Comparison of ENCODE assay signal across 17 cellular contexts in the genomic region with DNA sequence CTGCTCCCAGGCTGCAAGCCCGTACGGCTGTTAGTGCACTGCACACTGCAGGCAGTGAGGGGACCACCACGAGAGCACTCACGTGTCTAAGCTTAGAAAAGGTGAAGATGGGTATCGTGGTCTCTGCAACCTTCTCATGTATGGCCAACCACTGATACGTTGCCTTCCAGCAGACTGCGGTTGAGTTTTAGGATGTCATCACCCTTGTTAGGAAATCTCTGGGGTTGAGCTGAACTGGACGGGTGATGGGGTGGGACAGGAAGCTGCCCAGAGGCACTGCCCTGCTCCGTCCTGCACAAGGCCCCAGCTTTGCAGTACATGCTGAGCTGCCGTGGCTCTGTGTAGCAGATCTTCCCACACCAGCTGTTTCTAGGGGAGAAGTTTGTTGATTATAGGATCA. TPM values are rescaled to one million over a fixed set of nuclear protein-coding genes. Genes with fewer than 3 reads are reported as not detected.
DNase-seq lines count a peak whose midpoint lies in the region; ATAC-seq and TF ChIP-seq lines count a peak whose summit lies in the region.
"Had no signal": no experiment of that assay in that cellular context is flagged by ENCODE, and none has a peak within 500 bp of the region (broad histone marks: within the 10 kb centered on the region; RNA-seq: fewer than 3 reads in every experiment).

No MANE protein-coding gene starts in this region.

- no peaks in the 10 kb centered on the region for H3K79me1 ChIP-seq in IMR-90 (ENCODE audit: low read depth in 1 of 2, low read length in 2 of 2)

- no peaks in the 10 kb centered on the region for H4K20me1 ChIP-seq in IMR-90 (ENCODE audit: insufficient read depth, low read length)

- no peaks in the 10 kb centered on the region for H3K9me3 Mint-ChIP-seq in CD4-positive, alpha-beta T cell
- no peaks in the 10 kb centered on the region for H3K9me3 Mint-ChIP-seq in activated CD8-positive, alpha-beta T cell treated with anti-CD3 and anti-CD28 coated beads, Interleukin-2, amount 10 ng/mL, durations not matched to agents 7 days and 5 days (ENCODE audit: insufficient read depth)
- H3K9me3 Mint-ChIP-seq: nephron progenitor cell; T-helper 1 cell treated with Interleukin-12 subunit alpha and Interleukin-12 subunit beta and Interleukin-4 antibody, amounts not matched to agents 30 μg/mL and 1 μg/mL, for 36 hours had no signal

- no peak for ATAC-seq in CD4-positive, alpha-beta T cell (ENCODE audit: poor library complexity)
- ATAC-seq in IMR-90 (ENCODE audit: low read depth) (peak; percentile 66), mucosa of descending colon (peak; percentile 45)
- ATAC-seq in activated CD8-positive, alpha-beta T cell treated with anti-CD3 and anti-CD28 coated beads, Interleukin-2, amount 10 ng/mL, durations not matched to agents 7 days and 5 days = peak; percentile 14
- ATAC-seq: activated CD4-positive, CD25-positive, alpha-beta regulatory T cell treated with anti-CD3 and anti-CD28 coated beads, Interleukin-2, amount 50 U/mL, for 24 hours; Panc1 had no signal

- H3K56ac ChIP-seq in IMR-90 (ENCODE audit: extremely low read depth, insufficient read depth, low read length) = no peak overlapping the region

- H3K9me1 ChIP-seq in IMR-90 (ENCODE audit: insufficient read depth, low read length) = no peaks in the 10 kb centered on the region

- DNase-seq in CD4-positive, alpha-beta T cell = no peak
- DNase-seq in IMR-90 (no peak), mucosa of descending colon (no peak), esophagus muscularis mucosa (ENCODE audit: extremely low spot score) (no peak), transverse colon (no peak), RWPE1 (ENCODE audit: low spot score) (no peak)
- DNase-seq in activated CD8-positive, alpha-beta T cell treated with anti-CD3 and anti-CD28 coated beads, Interleukin-2, amount 10 ng/mL, durations not matched to agents 7 days and 5 days = peak; percentile 35
- DNase-seq: activated naive CD4-positive, alpha-beta T cell treated with anti-CD3 and anti-CD28 coated beads, Interleukin-2, amount 50 U/mL, for 16 hours; effector CD8-positive, alpha-beta T cell; NCI-H2081; NCI-H526; nephron progenitor cell; stimulated activated CD4-positive, alpha-beta T cell treated with anti-CD3 and anti-CD28 coated beads, Interleukin-1b, Interleukin-23, amount 100 ng/mL, for 48 hours had no signal

- no peaks in the 10 kb centered on the region for H3K9me3 ChIP-seq in CD4-positive, alpha-beta T cell (ENCODE audit: control insufficient read depth, low read length)
- H3K9me3 ChIP-seq in IMR-90 (ENCODE audit: control insufficient read depth, insufficient read depth, low read length) = no peaks in the 10 kb centered on the region
- no peaks in the 10 kb centered on the region for H3K9me3 ChIP-seq in mucosa of descending colon
- no peaks in the 10 kb centered on the region for H3K9me3 ChIP-seq in esophagus muscularis mucosa
- H3K9me3 ChIP-seq in transverse colon = no peaks in the 10 kb centered on the region

- TF ChIP-seq POLR2A in IMR-90 (IDR thresholded peaks at IDR 0.05; ENCODE audit: low read depth, low read length) (no peak), esophagus muscularis mucosa (IDR thresholded peaks at IDR 0.05; ENCODE audit: low read depth) (no peak), transverse colon (IDR thresholded peaks at IDR 0.05) (no peak)

- intact Hi-C loops in CD4-positive, alpha-beta T cell (cut with DNase I, micrococcal nuclease) = no loop called here
- intact Hi-C loops in IMR-90 (cut with micrococcal nuclease) = no loop called here
- intact Hi-C loops in mucosa of descending colon (cut with DNase I, micrococcal nuclease) = no loop called here
- intact Hi-C loops in esophagus muscularis mucosa (cut with DNase I) = no loop called here
- intact Hi-C loops in transverse colon (cut with DNase I; ENCODE audit: low total_unique reads) = no loop called here

- H3K18ac ChIP-seq in IMR-90 (ENCODE audit: low read depth, low read length) = no peak overlapping the region

- no peak overlapping the region for H3K4me2 ChIP-seq in IMR-90 (ENCODE audit: low read depth, low read length)

- H3K27ac ChIP-seq in CD4-positive, alpha-beta T cell (ENCODE audit: low read depth, low read length) = no peak overlapping the region
- H3K27ac ChIP-seq in IMR-90 (ENCODE audit: insufficient read depth, low read length) = no peak overlapping the region
- no peak overlapping the region for H3K27ac ChIP-seq in esophagus muscularis mucosa (replicated peaks in 1 of 4)
- no peak overlapping the region for H3K27ac ChIP-seq in transverse colon
- H3K27ac ChIP-seq in RWPE1 = no peak overlapping the region

- no peak overlapping the region for H3K4ac ChIP-seq in IMR-90 (ENCODE audit: low read depth, low read length)

- no peak overlapping the region for H3K9ac ChIP-seq in IMR-90 (ENCODE audit: low read depth, low read length)

- POLR2A ChIA-PET in CD4-positive, alpha-beta T cell (lab: Charles Lee) = interaction anchor here (2.2 kb wide), 1 partner anchor 240 kb away, joined by 5 read pairs; a partner anchor contains a TSS
- POLR2A ChIA-PET in IMR-90 (lab: Charles Lee; ENCODE audit: unreplicated experiment) (no interaction called here), RWPE1 (lab: Yijun Ruan, JAX; ENCODE audit: low non-redundant PET) (no interaction called here)
- POLR2A ChIA-PET in activated CD8-positive, alpha-beta T cell treated with anti-CD3 and anti-CD28 coated beads, Interleukin-2, amount 10 ng/mL, durations not matched to agents 7 days and 5 days (lab: Charles Lee) = interaction anchor here (0.7 to 1.3 kb wide), 2 partner anchors 18 to 44 kb away, joined by 3 to 4 read pairs; a partner anchor contains a TSS

- no peak overlapping the region for H2BK120ac ChIP-seq in IMR-90 (ENCODE audit: low read depth, low read length)

- H2AFZ ChIP-seq in IMR-90 (replicated peaks; ENCODE audit: low read length, poor library complexity) = peak overlapping the region; percentile 51

- H4K5ac ChIP-seq in IMR-90 (ENCODE audit: low read depth, low read length) = no peak overlapping the region

- TF ChIP-seq EP300 in esophagus muscularis mucosa (IDR thresholded peaks at IDR 0.05) (no peak), transverse colon (IDR thresholded peaks at IDR 0.05; ENCODE audit: low read depth) (no peak)

- TF ChIP-seq RAD21 in IMR-90 (IDR thresholded peaks at IDR 0.05; ENCODE audit: low read length) = no peak

- no peak overlapping the region for H3K4me3 Mint-ChIP-seq in CD4-positive, alpha-beta T cell
- no peak overlapping the region for H3K4me3 Mint-ChIP-seq in activated CD8-positive, alpha-beta T cell treated with anti-CD3 and anti-CD28 coated beads, Interleukin-2, amount 10 ng/mL, durations not matched to agents 7 days and 5 days
- H3K4me3 Mint-ChIP-seq: B cell; nephron progenitor cell; T-helper 1 cell treated with Interleukin-12 subunit alpha and Interleukin-12 subunit beta and Interleukin-4 antibody, amounts not matched to agents 30 μg/mL and 1 μg/mL, for 36 hours had no signal

- H4K91ac ChIP-seq in IMR-90 (ENCODE audit: insufficient read depth, low read depth, low read length) = no peak overlapping the region

- WGBS in IMR-90 (ENCODE audit: extremely low coverage in 2 of 2, insufficient read length in 1 of 2), 2 experiments = 30% methylated on average over 2 of the region's 10 CpGs; no CpG with 5 or more reads in 1 of the 2 experiments
- WGBS in esophagus muscularis mucosa = 56% methylated on average over 10 of the region's 10 CpGs
- WGBS in transverse colon (ENCODE audit: low coverage in 1 of 2), 2 donors = 60 to 79% methylated on average over 1 to 10 of the region's 10 CpGs

- no peak for TF ChIP-seq CTCF in CD4-positive, alpha-beta T cell (IDR thresholded peaks at IDR 0.05)
- TF ChIP-seq CTCF in IMR-90 (conservative IDR thresholded peaks at IDR 0.05; ENCODE audit: low read depth, low read length) = no peak
- no peak for TF ChIP-seq CTCF in mucosa of descending colon (IDR thresholded peaks at IDR 0.05)
- no peak for TF ChIP-seq CTCF in esophagus muscularis mucosa (IDR thresholded peaks at IDR 0.05)
- TF ChIP-seq CTCF in transverse colon (IDR thresholded peaks at IDR 0.05) = no peak
- TF ChIP-seq CTCF in RWPE1 (conservative IDR thresholded peaks at IDR 0.05; ENCODE audit: low read depth) = no peak

- dilution Hi-C loops in IMR-90 (cut with HindIII; ENCODE audit: low sequenced_read_pairs, unreplicated experiment) = no loop called here

- H3K36me3 Mint-ChIP-seq in CD4-positive, alpha-beta T cell (ENCODE audit: low read depth) = peaks cover 18% of the 10 kb centered on the region
- H3K36me3 Mint-ChIP-seq in activated CD8-positive, alpha-beta T cell treated with anti-CD3 and anti-CD28 coated beads, Interleukin-2, amount 10 ng/mL, durations not matched to agents 7 days and 5 days (ENCODE audit: low read depth) = peaks cover 9% of the 10 kb centered on the region

- H3K4me3 ChIP-seq in IMR-90 (ENCODE audit: insufficient read depth, low read depth, low read length) = no peak overlapping the region
- no peak overlapping the region for H3K4me3 ChIP-seq in mucosa of descending colon
- H3K4me3 ChIP-seq in esophagus muscularis mucosa = no peak overlapping the region
- H3K4me3 ChIP-seq in transverse colon = no peak overlapping the region

- H3K23ac ChIP-seq in IMR-90 (ENCODE audit: low read depth, low read length) = no peak overlapping the region

- no peaks in the 10 kb centered on the region for H3K27me3 ChIP-seq in CD4-positive, alpha-beta T cell (ENCODE audit: control insufficient read depth, insufficient read depth, low read length)
- H3K27me3 ChIP-seq in IMR-90 (ENCODE audit: control insufficient read depth, insufficient read depth, low read length) (peaks cover 2% of the 10 kb centered on the region; the same call in 1 of the 2 replicates), esophagus muscularis mucosa (no peaks in the 10 kb centered on the region), transverse colon (no peaks in the 10 kb centered on the region)

- no peak overlapping the region for H2BK5ac ChIP-seq in IMR-90 (ENCODE audit: low read depth, low read length, poor library complexity, severe bottlenecking)

- no peak overlapping the region for H3K14ac ChIP-seq in IMR-90 (replicated peaks; ENCODE audit: low read depth, low read length)

- no peak overlapping the region for H2AK5ac ChIP-seq in IMR-90 (ENCODE audit: low read depth, low read length)

- no TSS peak for BruUV-seq in IMR-90 (replicated peaks; lab: Mats Ljungman, UMichigan)

- no peak overlapping the region for H4K8ac ChIP-seq in IMR-90 (ENCODE audit: low read depth in 2 of 2, low read length in 2 of 2)

- H2BK20ac ChIP-seq in IMR-90 (ENCODE audit: low read depth, low read length) = no peak overlapping the region

- in situ Hi-C loops in IMR-90 (cut with MboI; ENCODE audit: low sequenced_read_pairs) (loop anchor here (10.0 kb wide), 1 partner anchor 186 kb away; no protein-coding TSS in a partner anchor), transverse colon (cut with MboI; ENCODE audit: low pct_ligation_motif_present in 1 of 4, low pct_unique_long_range_greater_than_20kb in 1 of 4, low sequenced_read_pairs in 3 of 4) (no loop called here)

- H3K4me1 ChIP-seq in IMR-90 (ENCODE audit: control insufficient read depth, insufficient read depth, low read length) (no peaks in the 10 kb centered on the region), mucosa of descending colon (ENCODE audit: low read depth) (no peaks in the 10 kb centered on the region), esophagus muscularis mucosa (no peaks in the 10 kb centered on the region), transverse colon (no peaks in the 10 kb centered on the region)

- H3K36me3 ChIP-seq in IMR-90 (ENCODE audit: control insufficient read depth, insufficient read depth, low read length) (no peaks in the 10 kb centered on the region), mucosa of descending colon (ENCODE audit: low read depth) (no peaks in the 10 kb centered on the region), esophagus muscularis mucosa (no peaks in the 10 kb centered on the region), transverse colon (no peaks in the 10 kb centered on the region)

- H3K27ac Mint-ChIP-seq in CD4-positive, alpha-beta T cell = peak overlapping the region; percentile 92
- H3K27ac Mint-ChIP-seq in activated CD8-positive, alpha-beta T cell treated with anti-CD3 and anti-CD28 coated beads, Interleukin-2, amount 10 ng/mL, durations not matched to agents 7 days and 5 days = peak overlapping the region; percentile 79
- H3K27ac Mint-ChIP-seq: B cell; nephron progenitor cell; T-helper 1 cell treated with Interleukin-12 subunit alpha and Interleukin-12 subunit beta and Interleukin-4 antibody, amounts not matched to agents 30 μg/mL and 1 μg/mL, for 36 hours had no signal

- no peaks in the 10 kb centered on the region for H3K27me3 Mint-ChIP-seq in CD4-positive, alpha-beta T cell
- H3K27me3 Mint-ChIP-seq in activated CD8-positive, alpha-beta T cell treated with anti-CD3 and anti-CD28 coated beads, Interleukin-2, amount 10 ng/mL, durations not matched to agents 7 days and 5 days (ENCODE audit: low read depth) = no peaks in the 10 kb centered on the region
- H3K27me3 Mint-ChIP-seq: B cell had no signal

- H3K4me1 Mint-ChIP-seq in CD4-positive, alpha-beta T cell (ENCODE audit: low read depth) = peaks cover 21% of the 10 kb centered on the region
- peaks cover 26% of the 10 kb centered on the region for H3K4me1 Mint-ChIP-seq in activated CD8-positive, alpha-beta T cell treated with anti-CD3 and anti-CD28 coated beads, Interleukin-2, amount 10 ng/mL, durations not matched to agents 7 days and 5 days (ENCODE audit: low read depth)
- H3K4me1 Mint-ChIP-seq: B cell had no signal

- no peak overlapping the region for H2BK15ac ChIP-seq in IMR-90 (ENCODE audit: low read depth, low read length)

- CTCF ChIA-PET in CD4-positive, alpha-beta T cell (lab: Charles Lee) = interaction anchor here (1.7 kb wide), 1 partner anchor 12 kb away, joined by 8 read pairs; no protein-coding TSS in a partner anchor
- CTCF ChIA-PET in IMR-90 (lab: Yijun Ruan, JAX) = interaction anchor here (0.5 to 4.4 kb wide), 4 partner anchors 11 to 171 kb away, joined by 3 to 20 read pairs (median 6); no protein-coding TSS in a partner anchor
- CTCF ChIA-PET in activated CD8-positive, alpha-beta T cell treated with anti-CD3 and anti-CD28 coated beads, Interleukin-2, amount 10 ng/mL, durations not matched to agents 7 days and 5 days (lab: Charles Lee) = interaction anchor here (1.0 to 5.1 kb wide), 4 partner anchors 11 to 37 kb away, joined by 3 to 59 read pairs (median 24); no protein-coding TSS in a partner anchor
- CTCF ChIA-PET in RWPE1 (lab: Yijun Ruan, JAX) = interaction anchor here (0.7 to 2.6 kb wide), 3 partner anchors 11 to 23 kb away, joined by 4 to 9 read pairs (median 9); no protein-coding TSS in a partner anchor

- no peak overlapping the region for H2AK9ac ChIP-seq in IMR-90 (replicated peaks; ENCODE audit: low read depth, low read length, poor library complexity)

RNA-seq across cellular contexts. Expression of a gene that starts 43.3 kb away (rescaled TPM):
- 10 to 100 TPM; 51.7 to 53.1 TPM for total RNA-seq in CD4-positive, alpha-beta T cell
- total RNA-seq in IMR-90 (2012; rRNA removed) = 6.5 and 7.5 TPM in 2 replicates
- 31.5 and 36.8 TPM in 2 replicates for polyA plus RNA-seq in IMR-90 (2012; rRNA removed)
- 58.8 and 75.0 TPM in 2 replicates for polyA plus RNA-seq in IMR-90 (2012; cell fraction: cytosol; rRNA removed)
- polyA plus RNA-seq in IMR-90 (2012; cell fraction: nucleus; rRNA removed; ENCODE audit: low replicate concordance) = 59.9 and 123 TPM in 2 replicates
- total RNA-seq in activated CD8-positive, alpha-beta T cell treated with anti-CD3 and anti-CD28 coated beads, Interleukin-2, amount 10 ng/mL, durations not matched to agents 7 days and 5 days = 10 to 100 TPM; 69.7 to 74.4 TPM
- 10 to 100 TPM; 23.4 to 42.6 (median 32.0) TPM for total RNA-seq in mucosa of descending colon
- 10 to 100 TPM; 37.9 to 81.7 (median 55.7) TPM for total RNA-seq in esophagus muscularis mucosa
- 10 to 100 TPM; 19.4 to 84.5 (median 34.9) TPM for total RNA-seq in transverse colon

Comparison
In these comparisons a context has a peak if more than half of its experiments do, and no peak if none do; other contexts are left out.
1. POLR2A ChIA-PET loops: an anchor here in CD4-positive, alpha-beta T cell (2.2 kb wide) and activated CD8-positive, alpha-beta T cell treated with anti-CD3 and anti-CD28 coated beads, Interleukin-2, amount 10 ng/mL, durations not matched to agents 7 days and 5 days (0.7 to 1.3 kb wide); none called in IMR-90 and RWPE1.